In the genomic region with DNA sequence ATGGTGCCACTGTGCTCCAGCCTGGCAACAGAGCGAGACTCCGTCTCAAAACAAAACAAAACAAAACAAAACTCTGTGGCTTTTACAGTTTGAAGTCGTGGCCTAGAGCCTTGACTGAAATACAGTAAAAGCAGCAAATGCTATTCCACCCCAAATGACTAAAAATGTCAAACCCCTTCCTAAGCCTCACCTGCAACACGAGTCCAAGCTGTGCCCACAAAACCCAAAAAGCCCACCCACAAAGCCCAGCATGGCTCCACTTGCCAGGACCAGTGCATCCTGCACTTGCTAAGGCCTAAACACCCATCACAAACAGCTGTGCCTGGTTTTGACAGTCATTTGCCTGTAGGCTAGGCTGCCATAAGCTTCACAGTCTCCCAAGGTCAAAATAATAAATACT, we compare ENCODE assay signal across 1 cellular context.
TF ChIP-seq lines count a peak whose summit lies in the region.

No MANE protein-coding gene starts in this region.

TF ChIP-seq in HepG2, 621 proteins besides CTCF, POLR2A, EP300 and RAD21:
- no peak for TF ChIP-seq ZNF180 (CRISPR knock-in tag; IDR thresholded peaks at IDR 0.05; ENCODE audit: borderline replicate concordance, low read depth)
- no peak for TF ChIP-seq ZNF407 (CRISPR knock-in tag; IDR thresholded peaks at IDR 0.05; ENCODE audit: not compliant biosample characterization)
- TF ChIP-seq RFX1 (IDR thresholded peaks at IDR 0.05): no peak
- TF ChIP-seq, protein P1, sequence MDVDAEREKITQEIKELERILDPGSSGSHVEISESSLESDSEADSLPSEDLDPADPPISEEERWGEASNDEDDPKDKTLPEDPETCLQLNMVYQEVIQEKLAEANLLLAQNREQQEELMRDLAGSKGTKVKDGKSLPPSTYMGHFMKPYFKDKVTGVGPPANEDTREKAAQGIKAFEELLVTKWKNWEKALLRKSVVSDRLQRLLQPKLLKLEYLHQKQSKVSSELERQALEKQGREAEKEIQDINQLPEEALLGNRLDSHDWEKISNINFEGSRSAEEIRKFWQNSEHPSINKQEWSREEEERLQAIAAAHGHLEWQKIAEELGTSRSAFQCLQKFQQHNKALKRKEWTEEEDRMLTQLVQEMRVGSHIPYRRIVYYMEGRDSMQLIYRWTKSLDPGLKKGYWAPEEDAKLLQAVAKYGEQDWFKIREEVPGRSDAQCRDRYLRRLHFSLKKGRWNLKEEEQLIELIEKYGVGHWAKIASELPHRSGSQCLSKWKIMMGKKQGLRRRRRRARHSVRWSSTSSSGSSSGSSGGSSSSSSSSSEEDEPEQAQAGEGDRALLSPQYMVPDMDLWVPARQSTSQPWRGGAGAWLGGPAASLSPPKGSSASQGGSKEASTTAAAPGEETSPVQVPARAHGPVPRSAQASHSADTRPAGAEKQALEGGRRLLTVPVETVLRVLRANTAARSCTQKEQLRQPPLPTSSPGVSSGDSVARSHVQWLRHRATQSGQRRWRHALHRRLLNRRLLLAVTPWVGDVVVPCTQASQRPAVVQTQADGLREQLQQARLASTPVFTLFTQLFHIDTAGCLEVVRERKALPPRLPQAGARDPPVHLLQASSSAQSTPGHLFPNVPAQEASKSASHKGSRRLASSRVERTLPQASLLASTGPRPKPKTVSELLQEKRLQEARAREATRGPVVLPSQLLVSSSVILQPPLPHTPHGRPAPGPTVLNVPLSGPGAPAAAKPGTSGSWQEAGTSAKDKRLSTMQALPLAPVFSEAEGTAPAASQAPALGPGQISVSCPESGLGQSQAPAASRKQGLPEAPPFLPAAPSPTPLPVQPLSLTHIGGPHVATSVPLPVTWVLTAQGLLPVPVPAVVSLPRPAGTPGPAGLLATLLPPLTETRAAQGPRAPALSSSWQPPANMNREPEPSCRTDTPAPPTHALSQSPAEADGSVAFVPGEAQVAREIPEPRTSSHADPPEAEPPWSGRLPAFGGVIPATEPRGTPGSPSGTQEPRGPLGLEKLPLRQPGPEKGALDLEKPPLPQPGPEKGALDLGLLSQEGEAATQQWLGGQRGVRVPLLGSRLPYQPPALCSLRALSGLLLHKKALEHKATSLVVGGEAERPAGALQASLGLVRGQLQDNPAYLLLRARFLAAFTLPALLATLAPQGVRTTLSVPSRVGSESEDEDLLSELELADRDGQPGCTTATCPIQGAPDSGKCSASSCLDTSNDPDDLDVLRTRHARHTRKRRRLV (CRISPR knock-in tag; IDR thresholded peaks at IDR 0.05): no peak
- no peak for TF ChIP-seq TFE3 (CRISPR knock-in tag; IDR thresholded peaks at IDR 0.05)
- TF ChIP-seq, protein P2, sequence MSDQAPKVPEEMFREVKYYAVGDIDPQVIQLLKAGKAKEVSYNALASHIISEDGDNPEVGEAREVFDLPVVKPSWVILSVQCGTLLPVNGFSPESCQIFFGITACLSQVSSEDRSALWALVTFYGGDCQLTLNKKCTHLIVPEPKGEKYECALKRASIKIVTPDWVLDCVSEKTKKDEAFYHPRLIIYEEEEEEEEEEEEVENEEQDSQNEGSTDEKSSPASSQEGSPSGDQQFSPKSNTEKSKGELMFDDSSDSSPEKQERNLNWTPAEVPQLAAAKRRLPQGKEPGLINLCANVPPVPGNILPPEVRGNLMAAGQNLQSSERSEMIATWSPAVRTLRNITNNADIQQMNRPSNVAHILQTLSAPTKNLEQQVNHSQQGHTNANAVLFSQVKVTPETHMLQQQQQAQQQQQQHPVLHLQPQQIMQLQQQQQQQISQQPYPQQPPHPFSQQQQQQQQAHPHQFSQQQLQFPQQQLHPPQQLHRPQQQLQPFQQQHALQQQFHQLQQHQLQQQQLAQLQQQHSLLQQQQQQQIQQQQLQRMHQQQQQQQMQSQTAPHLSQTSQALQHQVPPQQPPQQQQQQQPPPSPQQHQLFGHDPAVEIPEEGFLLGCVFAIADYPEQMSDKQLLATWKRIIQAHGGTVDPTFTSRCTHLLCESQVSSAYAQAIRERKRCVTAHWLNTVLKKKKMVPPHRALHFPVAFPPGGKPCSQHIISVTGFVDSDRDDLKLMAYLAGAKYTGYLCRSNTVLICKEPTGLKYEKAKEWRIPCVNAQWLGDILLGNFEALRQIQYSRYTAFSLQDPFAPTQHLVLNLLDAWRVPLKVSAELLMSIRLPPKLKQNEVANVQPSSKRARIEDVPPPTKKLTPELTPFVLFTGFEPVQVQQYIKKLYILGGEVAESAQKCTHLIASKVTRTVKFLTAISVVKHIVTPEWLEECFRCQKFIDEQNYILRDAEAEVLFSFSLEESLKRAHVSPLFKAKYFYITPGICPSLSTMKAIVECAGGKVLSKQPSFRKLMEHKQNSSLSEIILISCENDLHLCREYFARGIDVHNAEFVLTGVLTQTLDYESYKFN (CRISPR knock-in tag; conservative IDR thresholded peaks at IDR 0.05): no peak
- no peak for TF ChIP-seq IRF2 (CRISPR knock-in tag; IDR thresholded peaks at IDR 0.05)
- TF ChIP-seq, protein P3, sequence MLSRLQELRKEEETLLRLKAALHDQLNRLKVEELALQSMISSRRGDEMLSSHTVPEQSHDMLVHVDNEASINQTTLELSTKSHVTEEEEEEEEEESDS (CRISPR knock-in tag; IDR thresholded peaks at IDR 0.05; ENCODE audit: borderline replicate concordance): no peak
- no peak for TF ChIP-seq CENPT (CRISPR knock-in tag; IDR thresholded peaks at IDR 0.05; ENCODE audit: low read depth)
- no peak for TF ChIP-seq ZSCAN21 (CRISPR knock-in tag; IDR thresholded peaks at IDR 0.05; ENCODE audit: borderline replicate concordance)
- no peak for TF ChIP-seq MAFF (IDR thresholded peaks at IDR 0.05; ENCODE audit: low read depth, low read length)
- TF ChIP-seq YEATS2 (CRISPR knock-in tag; IDR thresholded peaks at IDR 0.05; ENCODE audit: borderline replicate concordance): no peak
TF ChIP-seq in HepG2: peak in this region for 0.
